In genomic region chr1:216908116-216908515, GRCh38 we compare ENCODE assay signal across 33 cellular contexts.
"Had no signal": no experiment of that assay in that cellular context is flagged by ENCODE, and none has a peak within 500 bp of the region (broad histone marks: within the 10 kb centered on the region; RNA-seq: fewer than 3 reads in every experiment).

No MANE protein-coding gene starts in this region.

- H3K36me3 ChIP-seq: ascending aorta, cardiac muscle cell had no signal

- DNase-seq: activated B cell treated with CpG ODN at 0.5 μM for 24 hours; activated CD4-positive, alpha-beta memory T cell treated with anti-CD3 and anti-CD28 coated beads for 36 hours; activated CD4-positive, alpha-beta T cell treated with anti-CD3 and anti-CD28 coated beads for 4 hours; activated CD4-positive, alpha-beta T cell treated with anti-CD3 and anti-CD28 coated beads, Interleukin-2, amount 10 ng/mL, durations not matched to agents 24 days and 14 days; activated CD4-positive, alpha-beta T cell treated with anti-CD3 and anti-CD28 coated beads, Interleukin-2, amount 50 U/mL, for 1 hour; activated CD4-positive, alpha-beta T cell treated with anti-CD3 and anti-CD28 coated beads, Interleukin-2, amount 50 U/mL, for 4 hours; activated CD4-positive, CD25-positive, alpha-beta regulatory T cell treated with anti-CD3 and anti-CD28 coated beads, Interleukin-2, amount 50 U/mL, for 72 hours; activated CD8-positive, alpha-beta memory T cell treated with anti-CD3 and anti-CD28 coated beads, Interleukin-2, amount 50 U/mL, for 4 hours; activated CD8-positive, alpha-beta T cell treated with anti-CD3 and anti-CD28 coated beads for 36 hours; activated effector memory CD4-positive, alpha-beta T cell treated with anti-CD3 and anti-CD28 coated beads, Interleukin-2, amount 50 U/mL, for 16 hours; activated gamma-delta T cell treated with Interleukin-2 at 50 U/mL for 16 hours; activated naive CD4-positive, alpha-beta T cell; activated naive CD4-positive, alpha-beta T cell treated with anti-CD3 and anti-CD28 coated beads for 36 hours; activated naive CD4-positive, alpha-beta T cell treated with anti-CD3 and anti-CD28 coated beads, Interleukin-2, amount 50 U/mL, for 16 hours; activated naive CD8-positive, alpha-beta T cell treated with anti-CD3 and anti-CD28 coated beads for 36 hours; activated T-cell treated with anti-CD3 and anti-CD28 coated beads for 4 hours; activated T-cell treated with anti-CD3 and anti-CD28 coated beads, Interleukin-2, amount 50 U/mL, for 1 hour; activated T-cell treated with anti-CD3 and anti-CD28 coated beads, Interleukin-2, amount 50 U/mL, for 4 hours; activated T-cell treated with anti-CD3 and anti-CD28 coated beads, Interleukin-2, amount 50 U/mL, for 72 hours; amygdala; anterior cingulate cortex; central memory CD4-positive, alpha-beta T cell; SW 1271; T-helper 1 cell; T-helper 2 cell; T-helper 9 cell had no signal

- ATAC-seq: activated CD8-positive, alpha-beta T cell treated with anti-CD3 and anti-CD28 coated beads for 36 hours; activated naive CD4-positive, alpha-beta T cell treated with anti-CD3 and anti-CD28 coated beads, Interleukin-2, amount 50 U/mL, for 72 hours; activated T-cell treated with anti-CD3 and anti-CD28 coated beads, Interleukin-2, amount 50 U/mL, for 4 hours; activated T-cell treated with anti-CD3 and anti-CD28 coated beads, Interleukin-2, amount 50 U/mL, for 72 hours; activated T-helper 17 cell treated with anti-CD3 and anti-CD28 coated beads, Interleukin-2, amount 50 U/mL, for 72 hours had no signal

- H3K27ac ChIP-seq: ascending aorta, cardiac muscle cell, VCaP had no signal

- H3K27me3 ChIP-seq: ascending aorta, cardiac muscle cell had no signal

- FAIRE-seq: bronchial epithelial cell, TTC549 had no signal

- H3K9me3 ChIP-seq: ascending aorta had no signal

- H3K4me1 ChIP-seq: ascending aorta had no signal

- H3K4me3 ChIP-seq: ascending aorta, cardiac muscle cell had no signal
